ENCODE assay signal across 27 cellular contexts in the genomic region with DNA sequence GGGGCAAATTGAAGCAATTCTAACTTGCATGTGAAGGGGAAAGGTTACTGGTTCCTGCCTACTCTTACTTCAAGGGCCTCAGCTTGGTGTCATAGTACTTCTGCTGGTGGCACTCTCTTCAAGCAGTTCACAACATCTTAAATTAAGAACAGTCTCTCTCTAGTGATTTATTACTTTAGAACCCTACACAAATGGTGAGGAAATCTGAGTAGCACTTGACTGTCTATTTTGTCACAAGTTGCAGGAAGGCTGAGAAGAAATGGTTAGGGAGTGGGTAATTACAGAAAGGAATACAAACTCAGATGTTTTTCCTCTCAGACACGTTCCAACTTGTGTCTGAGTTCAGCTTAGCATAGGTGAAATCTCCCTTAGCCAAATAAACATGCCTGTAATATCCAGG.
"Had no signal": no experiment of that assay in that cellular context is flagged by ENCODE, and none has a peak within 500 bp of the region (broad histone marks: within the 10 kb centered on the region; RNA-seq: fewer than 3 reads in every experiment).

No MANE protein-coding gene starts in this region.

- H2AFZ ChIP-seq: neural progenitor cell, parathyroid adenoma had no signal

- H3K9me3 ChIP-seq: esophagus muscularis mucosa, mucosa of descending colon, suprapubic skin, transverse colon, upper lobe of right lung, uterus had no signal

- H3K79me2 ChIP-seq: parathyroid adenoma had no signal

- H3K27me3 ChIP-seq: dorsolateral prefrontal cortex, esophagus muscularis mucosa, neural progenitor cell, suprapubic skin, transverse colon, upper lobe of right lung, uterus had no signal

- H3K4me1 ChIP-seq: esophagus muscularis mucosa, neural progenitor cell, parathyroid adenoma, suprapubic skin, transverse colon, upper lobe of right lung, uterus had no signal

- H3K4me3 ChIP-seq: dorsolateral prefrontal cortex, esophagus muscularis mucosa, lung, mucosa of descending colon, neural progenitor cell, smooth muscle cell, suprapubic skin, transverse colon, upper lobe of right lung, uterus had no signal

- DNase-seq: dorsolateral prefrontal cortex; effector CD4-positive, alpha-beta T cell; endodermal cell; foreskin melanocyte; hypothalamus; immature natural killer cell; mesenchymal stem cell; mucosa of descending colon; naive B cell; stimulated activated CD4-positive, alpha-beta T cell treated with anti-CD3 and anti-CD28 coated beads, Interleukin-12 subunit alpha, Interleukin-12 subunit beta, amount 100 ng/mL, for 4 hours; stimulated activated CD4-positive, alpha-beta T cell treated with anti-CD3 and anti-CD28 coated beads, Interleukin-1b, Interleukin-23, amount 100 ng/mL, for 48 hours; stimulated activated CD4-positive, alpha-beta T cell treated with anti-CD3 and anti-CD28 coated beads, Interleukin-4, amount 100 ng/mL, for 1 hour; stimulated activated CD8-positive, alpha-beta memory T cell treated with anti-CD3 and anti-CD28 coated beads, Interleukin-4, amount 100 ng/mL, for 48 hours; stimulated activated naive CD4-positive, alpha-beta T cell; stimulated activated naive CD8-positive, alpha-beta T cell treated with anti-CD3 and anti-CD28 coated beads, Interleukin-15, amount 100 ng/mL, for 72 hours; transverse colon; upper lobe of right lung; uterus had no signal

- H3K36me3 ChIP-seq: esophagus muscularis mucosa, neural progenitor cell, suprapubic skin, transverse colon, upper lobe of right lung, uterus had no signal

- H3K9ac ChIP-seq: neural progenitor cell, parathyroid adenoma had no signal

- H3K4me2 ChIP-seq: neural progenitor cell, smooth muscle cell had no signal

- ATAC-seq: left lobe of liver; mucosa of descending colon; natural killer cell treated with Interleukin-12 subunit alpha and Interleukin-12 subunit beta and Interleukin-15 and Interleukin-18, amount 100 ng/mL, for 72 hours; sciatic nerve; stimulated activated naive CD8-positive, alpha-beta T cell treated with anti-CD3 and anti-CD28 coated beads, Interleukin-15, amount 100 ng/mL, for 72 hours; upper lobe of right lung had no signal

- H3K27ac ChIP-seq: dorsolateral prefrontal cortex, esophagus muscularis mucosa, neural progenitor cell, parathyroid adenoma, suprapubic skin, transverse colon, upper lobe of right lung, uterus had no signal
